Comparison of ENCODE assay signal across 1 cellular context in genomic region chr10:33057620-33058019, GRCh38.
TF ChIP-seq lines count a peak whose summit lies in the region.

No MANE protein-coding gene starts in this region.

TF ChIP-seq in K562, 482 proteins besides CTCF, POLR2A, EP300 and RAD21 (continued from another document):
- TF ChIP-seq, protein P1, sequence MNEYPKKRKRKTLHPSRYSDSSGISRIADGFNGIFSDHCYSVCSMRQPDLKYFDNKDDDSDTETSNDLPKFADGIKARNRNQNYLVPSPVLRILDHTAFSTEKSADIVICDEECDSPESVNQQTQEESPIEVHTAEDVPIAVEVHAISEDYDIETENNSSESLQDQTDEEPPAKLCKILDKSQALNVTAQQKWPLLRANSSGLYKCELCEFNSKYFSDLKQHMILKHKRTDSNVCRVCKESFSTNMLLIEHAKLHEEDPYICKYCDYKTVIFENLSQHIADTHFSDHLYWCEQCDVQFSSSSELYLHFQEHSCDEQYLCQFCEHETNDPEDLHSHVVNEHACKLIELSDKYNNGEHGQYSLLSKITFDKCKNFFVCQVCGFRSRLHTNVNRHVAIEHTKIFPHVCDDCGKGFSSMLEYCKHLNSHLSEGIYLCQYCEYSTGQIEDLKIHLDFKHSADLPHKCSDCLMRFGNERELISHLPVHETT (CRISPR knock-in tag; conservative IDR thresholded peaks at IDR 0.05 in 1 of 2, IDR thresholded peaks at IDR 0.05 in 1 of 2): no peak
- TF ChIP-seq ZNF507 (tag; conservative IDR thresholded peaks at IDR 0.05) (no peak), ELF2 (CRISPR knock-in tag; IDR thresholded peaks at IDR 0.05) (no peak), CXXC5 (CRISPR knock-in tag; IDR thresholded peaks at IDR 0.05) (peak; percentile 20; the same call in 1 of the 2 replicates), ZNF586 (CRISPR knock-in tag; conservative IDR thresholded peaks at IDR 0.05) (no peak), CCNT2 (IDR thresholded peaks at IDR 0.05; ENCODE audit: borderline replicate concordance, extremely low read depth, insufficient read length, low read depth, low read length) (peak; percentile 10), CBFA2T3 (IDR thresholded peaks at IDR 0.05) (peak; percentile 81), PRMT5 (CRISPR knock-in tag; IDR thresholded peaks at IDR 0.05) (no peak), NR1H2 (CRISPR knock-in tag; IDR thresholded peaks at IDR 0.05) (no peak), NBN (IDR thresholded peaks at IDR 0.05; ENCODE audit: low read depth) (no peak), ZNF324 (CRISPR knock-in tag; IDR thresholded peaks at IDR 0.05) (no peak), MAZ (CRISPR knock-in tag; conservative IDR thresholded peaks at IDR 0.05 in 1 of 2, IDR thresholded peaks at IDR 0.05 in 1 of 2) (no peak), THRA (IDR thresholded peaks at IDR 0.05) (no peak), ETV5 (CRISPR knock-in tag; IDR thresholded peaks at IDR 0.05; ENCODE audit: low read depth) (no peak), TAL1 (IDR thresholded peaks at IDR 0.05) (peak; percentile 85), ZEB2 (IDR thresholded peaks at IDR 0.05) (no peak), TFAM (CRISPR knock-in tag; conservative IDR thresholded peaks at IDR 0.05) (no peak), PYGO2 (tag; IDR thresholded peaks at IDR 0.05) (no peak), POLR2AphosphoS5 (IDR thresholded peaks at IDR 0.05; ENCODE audit: control insufficient read depth, insufficient read depth, low read depth, low read length) (peak; percentile 22; the same call in 1 of the 2 replicates), CHD1 (IDR thresholded peaks at IDR 0.05; ENCODE audit: low read length) (no peak), CBFA2T2 (conservative IDR thresholded peaks at IDR 0.05) (peak; percentile 73), JUN (IDR thresholded peaks at IDR 0.05; ENCODE audit: borderline replicate concordance, low read depth, low read length) (no peak), JUN (CRISPR knock-in tag; IDR thresholded peaks at IDR 0.05; ENCODE audit: borderline replicate concordance) (no peak), CEBPB (tag; IDR thresholded peaks at IDR 0.05) (no peak), SMAD4 (CRISPR knock-in tag; conservative IDR thresholded peaks at IDR 0.05) (peak; percentile 51; the same call in 1 of the 2 replicates), ZKSCAN1 (IDR thresholded peaks at IDR 0.05; ENCODE audit: low read depth, low read length) (no peak), ATF1 (CRISPR knock-in tag; IDR thresholded peaks at IDR 0.05) (no peak), ATF1 (tag; IDR thresholded peaks at IDR 0.05) (peak; percentile 27; the same call in 1 of the 2 replicates), SMARCA4 (IDR thresholded peaks at IDR 0.05) (peak; percentile 62), IFI16 (CRISPR knock-in tag; IDR thresholded peaks at IDR 0.05) (no peak), DPF2 (IDR thresholded peaks at IDR 0.05) (peak; percentile 58; the same call in 1 of the 2 replicates), EZH2 (IDR thresholded peaks at IDR 0.05; ENCODE audit: borderline replicate concordance, low read depth, low read length) (no peak), BMI1 (IDR thresholded peaks at IDR 0.05; ENCODE audit: low read length) (no peak), ETS1 (conservative IDR thresholded peaks at IDR 0.05; ENCODE audit: control insufficient read depth, low read depth, low read length) (no peak), NCOR1 (IDR thresholded peaks at IDR 0.05) (peak; percentile 66), ZSCAN29 (IDR thresholded peaks at IDR 0.05) (no peak), ZC3H11A (IDR thresholded peaks at IDR 0.05; ENCODE audit: low read depth, low read length) (no peak)
- TF ChIP-seq, protein P2, sequence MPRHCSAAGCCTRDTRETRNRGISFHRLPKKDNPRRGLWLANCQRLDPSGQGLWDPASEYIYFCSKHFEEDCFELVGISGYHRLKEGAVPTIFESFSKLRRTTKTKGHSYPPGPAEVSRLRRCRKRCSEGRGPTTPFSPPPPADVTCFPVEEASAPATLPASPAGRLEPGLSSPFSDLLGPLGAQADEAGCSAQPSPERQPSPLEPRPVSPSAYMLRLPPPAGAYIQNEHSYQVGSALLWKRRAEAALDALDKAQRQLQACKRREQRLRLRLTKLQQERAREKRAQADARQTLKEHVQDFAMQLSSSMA (CRISPR knock-in tag; IDR thresholded peaks at IDR 0.05): no peak
- TF ChIP-seq, protein P3, sequence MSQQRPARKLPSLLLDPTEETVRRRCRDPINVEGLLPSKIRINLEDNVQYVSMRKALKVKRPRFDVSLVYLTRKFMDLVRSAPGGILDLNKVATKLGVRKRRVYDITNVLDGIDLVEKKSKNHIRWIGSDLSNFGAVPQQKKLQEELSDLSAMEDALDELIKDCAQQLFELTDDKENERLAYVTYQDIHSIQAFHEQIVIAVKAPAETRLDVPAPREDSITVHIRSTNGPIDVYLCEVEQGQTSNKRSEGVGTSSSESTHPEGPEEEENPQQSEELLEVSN (IDR thresholded peaks at IDR 0.05; ENCODE audit: borderline replicate concordance in 1 of 2, extremely low read depth in 1 of 2, insufficient read depth in 1 of 2, insufficient read length in 1 of 2, low read depth in 1 of 2, low read length in 1 of 2, poor library complexity in 1 of 2, severe bottlenecking in 1 of 2): peak in 1 of 2 experiments; percentile 30
- TF ChIP-seq, protein P4, sequence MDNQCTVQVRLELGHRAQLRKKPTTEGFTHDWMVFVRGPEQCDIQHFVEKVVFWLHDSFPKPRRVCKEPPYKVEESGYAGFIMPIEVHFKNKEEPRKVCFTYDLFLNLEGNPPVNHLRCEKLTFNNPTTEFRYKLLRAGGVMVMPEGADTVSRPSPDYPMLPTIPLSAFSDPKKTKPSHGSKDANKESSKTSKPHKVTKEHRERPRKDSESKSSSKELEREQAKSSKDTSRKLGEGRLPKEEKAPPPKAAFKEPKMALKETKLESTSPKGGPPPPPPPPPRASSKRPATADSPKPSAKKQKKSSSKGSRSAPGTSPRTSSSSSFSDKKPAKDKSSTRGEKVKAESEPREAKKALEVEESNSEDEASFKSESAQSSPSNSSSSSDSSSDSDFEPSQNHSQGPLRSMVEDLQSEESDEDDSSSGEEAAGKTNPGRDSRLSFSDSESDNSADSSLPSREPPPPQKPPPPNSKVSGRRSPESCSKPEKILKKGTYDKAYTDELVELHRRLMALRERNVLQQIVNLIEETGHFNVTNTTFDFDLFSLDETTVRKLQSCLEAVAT (IDR thresholded peaks at IDR 0.05): no peak
